Comparison of ENCODE assay signal across 14 cellular contexts in genomic region chr10:113187066-113187777, GRCh38.
DNase-seq lines count a peak whose midpoint lies in the region; ATAC-seq lines count a peak whose summit lies in the region.
"Had no signal": no experiment of that assay in that cellular context is flagged by ENCODE, and none has a peak within 500 bp of the region (broad histone marks: within the 10 kb centered on the region; RNA-seq: fewer than 3 reads in every experiment).

No MANE protein-coding gene starts in this region.

- peaks cover 8% of the 10 kb centered on the region for H3K27me3 Mint-ChIP-seq in activated CD4-positive, alpha-beta memory T cell treated with anti-CD3 and anti-CD28 coated beads, Interleukin-2, amount 10 ng/mL, durations not matched to agents 7 days and 5 days
- H3K27me3 Mint-ChIP-seq: activated CD4-positive, alpha-beta T cell treated with anti-CD3 and anti-CD28 coated beads, Interleukin-2, amount 10 ng/mL, durations not matched to agents 7 days and 5 days had no signal

- no peaks in the 10 kb centered on the region for H3K9me3 ChIP-seq in aorta (ENCODE audit: control insufficient read depth, low read length)

- H3K9me3 Mint-ChIP-seq in activated CD4-positive, alpha-beta memory T cell treated with anti-CD3 and anti-CD28 coated beads, Interleukin-2, amount 10 ng/mL, durations not matched to agents 7 days and 5 days, result no peaks in the 10 kb centered on the region
- H3K9me3 Mint-ChIP-seq: activated CD4-positive, alpha-beta T cell treated with anti-CD3 and anti-CD28 coated beads, Interleukin-2, amount 10 ng/mL, durations not matched to agents 7 days and 5 days; activated naive CD4-positive, alpha-beta T cell treated with anti-CD3 and anti-CD28 coated beads, Interleukin-2, amount 50 U/mL, for 24 hours; stimulated activated effector memory CD8-positive, alpha-beta T cell treated with anti-CD3 and anti-CD28 coated beads, Interleukin-12 subunit alpha, Interleukin-12 subunit beta, amount 100 ng/mL, for 72 hours had no signal

- CTCF ChIA-PET in activated CD4-positive, alpha-beta memory T cell treated with anti-CD3 and anti-CD28 coated beads, Interleukin-2, amount 10 ng/mL, durations not matched to agents 7 days and 5 days (lab: Charles Lee), result no interaction called here

- H3K27ac Mint-ChIP-seq in activated CD4-positive, alpha-beta memory T cell treated with anti-CD3 and anti-CD28 coated beads, Interleukin-2, amount 10 ng/mL, durations not matched to agents 7 days and 5 days, result no peak overlapping the region
- H3K27ac Mint-ChIP-seq: activated CD4-positive, alpha-beta T cell treated with anti-CD3 and anti-CD28 coated beads, Interleukin-2, amount 10 ng/mL, durations not matched to agents 7 days and 5 days; activated naive CD4-positive, alpha-beta T cell treated with anti-CD3 and anti-CD28 coated beads, Interleukin-2, amount 50 U/mL, for 24 hours; stimulated activated effector memory CD8-positive, alpha-beta T cell treated with anti-CD3 and anti-CD28 coated beads, Interleukin-12 subunit alpha, Interleukin-12 subunit beta, amount 100 ng/mL, for 72 hours had no signal

- ATAC-seq in Right ventricle myocardium inferior (peak; percentile 70), aorta (ENCODE audit: low FRiP score) (peak; percentile 73), GM19467 (IDR thresholded peaks at IDR 0.05; ENCODE audit: unreplicated experiment) (no peak)
- ATAC-seq: stimulated activated effector memory CD8-positive, alpha-beta T cell treated with anti-CD3 and anti-CD28 coated beads, Interleukin-12 subunit alpha, Interleukin-12 subunit beta, amount 100 ng/mL, for 72 hours had no signal

- POLR2A ChIA-PET in activated CD4-positive, alpha-beta memory T cell treated with anti-CD3 and anti-CD28 coated beads, Interleukin-2, amount 10 ng/mL, durations not matched to agents 7 days and 5 days (lab: Charles Lee), result no interaction called here

- peak; percentile 86 for DNase-seq in Right ventricle myocardium inferior (ENCODE audit: missing footprints)
- DNase-seq in cardiac septum (ENCODE audit: low spot score), result no peak
- peak; percentile 52 for DNase-seq in epidermal melanocyte (ENCODE audit: insufficient read length, low spot score)
- DNase-seq in middle frontal gyrus (ENCODE audit: extremely low spot score, low spot score), result peak; percentile 14
- DNase-seq in aorta, result peak; percentile 88 to 92
- no peak for DNase-seq in activated CD4-positive, alpha-beta memory T cell treated with anti-CD3 and anti-CD28 coated beads, Interleukin-2, amount 10 ng/mL, durations not matched to agents 7 days and 5 days
- no peak for DNase-seq in activated T-cell treated with anti-CD3 and anti-CD28 coated beads, Interleukin-2, amount 50 U/mL, for 1 hour
- DNase-seq: activated CD4-positive, alpha-beta T cell treated with anti-CD3 and anti-CD28 coated beads, Interleukin-2, amount 10 ng/mL, durations not matched to agents 7 days and 5 days; erythroblast; stimulated activated CD4-positive, alpha-beta T cell treated with anti-CD3 and anti-CD28 coated beads, Interleukin-12 subunit alpha, Interleukin-12 subunit beta, amount 100 ng/mL, for 4 hours had no signal

- H3K27ac ChIP-seq in aorta (ENCODE audit: low read depth in 1 of 2, low read length in 2 of 2), result no peak overlapping the region
- H3K27ac ChIP-seq: SK-N-MC had no signal

- H3K4me3 Mint-ChIP-seq in activated CD4-positive, alpha-beta memory T cell treated with anti-CD3 and anti-CD28 coated beads, Interleukin-2, amount 10 ng/mL, durations not matched to agents 7 days and 5 days, result no peak overlapping the region
- H3K4me3 Mint-ChIP-seq: activated CD4-positive, alpha-beta T cell treated with anti-CD3 and anti-CD28 coated beads, Interleukin-2, amount 10 ng/mL, durations not matched to agents 7 days and 5 days; activated naive CD4-positive, alpha-beta T cell treated with anti-CD3 and anti-CD28 coated beads, Interleukin-2, amount 50 U/mL, for 24 hours; stimulated activated effector memory CD8-positive, alpha-beta T cell treated with anti-CD3 and anti-CD28 coated beads, Interleukin-12 subunit alpha, Interleukin-12 subunit beta, amount 100 ng/mL, for 72 hours had no signal

- no peaks in the 10 kb centered on the region for H3K36me3 ChIP-seq in aorta (ENCODE audit: control insufficient read depth in 1 of 2, insufficient read depth in 2 of 2, low read length in 1 of 2)

- H3K36me3 Mint-ChIP-seq in activated CD4-positive, alpha-beta memory T cell treated with anti-CD3 and anti-CD28 coated beads, Interleukin-2, amount 10 ng/mL, durations not matched to agents 7 days and 5 days (ENCODE audit: low read depth), result no peaks in the 10 kb centered on the region
- H3K36me3 Mint-ChIP-seq: stimulated activated effector memory CD8-positive, alpha-beta T cell treated with anti-CD3 and anti-CD28 coated beads, Interleukin-12 subunit alpha, Interleukin-12 subunit beta, amount 100 ng/mL, for 72 hours had no signal

- H3K4me1 Mint-ChIP-seq in activated CD4-positive, alpha-beta memory T cell treated with anti-CD3 and anti-CD28 coated beads, Interleukin-2, amount 10 ng/mL, durations not matched to agents 7 days and 5 days, result no peaks in the 10 kb centered on the region
- H3K4me1 Mint-ChIP-seq: activated CD4-positive, alpha-beta T cell treated with anti-CD3 and anti-CD28 coated beads, Interleukin-2, amount 10 ng/mL, durations not matched to agents 7 days and 5 days; activated naive CD4-positive, alpha-beta T cell treated with anti-CD3 and anti-CD28 coated beads, Interleukin-2, amount 50 U/mL, for 24 hours; stimulated activated effector memory CD8-positive, alpha-beta T cell treated with anti-CD3 and anti-CD28 coated beads, Interleukin-12 subunit alpha, Interleukin-12 subunit beta, amount 100 ng/mL, for 72 hours had no signal

- intact Hi-C loops in Right ventricle myocardium inferior (cut with DNase I) (no loop called here), cardiac septum (cut with DNase I) (no loop called here), aorta (cut with DNase I) (no loop called here)

- 4 to 8% methylated on average over 10 of the region's 10 CpGs for WGBS in aorta, 2 donors

- no peak overlapping the region for H3K4me3 ChIP-seq in aorta (ENCODE audit: low read length in 2 of 2)
- H3K4me3 ChIP-seq: SK-N-MC had no signal

- peaks cover 0 to 2% of the 10 kb centered on the region in 2 donors for H3K4me1 ChIP-seq in aorta (ENCODE audit: control insufficient read depth in 1 of 2, insufficient read depth in 2 of 2, low read length in 2 of 2)

- H3K27me3 ChIP-seq in aorta (ENCODE audit: control insufficient read depth in 1 of 2, insufficient read depth in 2 of 2, low read length in 1 of 2), result no peaks in the 10 kb centered on the region

Comparison
In these comparisons a context has a peak if more than half of its experiments do, and no peak if none do; other contexts are left out.
1. DNase-seq: peak in Right ventricle myocardium inferior (single experiment), epidermal melanocyte (single experiment), middle frontal gyrus (single experiment) and aorta (2 of 2); none in cardiac septum (single experiment), activated CD4-positive, alpha-beta memory T cell treated with anti-CD3 and anti-CD28 coated beads, Interleukin-2, amount 10 ng/mL, durations not matched to agents 7 days and 5 days (single experiment) and activated T-cell treated with anti-CD3 and anti-CD28 coated beads, Interleukin-2, amount 50 U/mL, for 1 hour (single experiment).